ENCODE assay signal across 7 cellular contexts in genomic region chrX:154886069-154886788, GRCh38. TPM values are rescaled to one million over a fixed set of nuclear protein-coding genes. Genes with fewer than 3 reads are reported as not detected.
DNase-seq lines count a peak whose midpoint lies in the region; ATAC-seq lines count a peak whose summit lies in the region.
"Not testable (repeated sequence)": the region's sequence is repeated elsewhere in the genome, so short reads cannot be mapped to it uniquely, and the experiment has no call there.

Gene F8A1 (plus strand): TSS chrX:154886355. CDS start chrX:154886375, 20 bp downstream.

- POLR2A ChIA-PET in activated CD4-positive, alpha-beta T cell treated with anti-CD3 and anti-CD28 coated beads for 36 hours (lab: Charles Lee): not testable (repeated sequence)

- H3K27ac Mint-ChIP-seq in activated CD4-positive, alpha-beta T cell treated with anti-CD3 and anti-CD28 coated beads for 36 hours; activated naive CD4-positive, alpha-beta T cell treated with anti-CD3 and anti-CD28 coated beads, Interleukin-2, amount 10 ng/mL, durations not matched to agents 7 days and 5 days: not testable (repeated sequence)

- DNase-seq in activated CD4-positive, alpha-beta T cell treated with anti-CD3 and anti-CD28 coated beads for 36 hours: not testable (repeated sequence)
- DNase-seq in activated naive CD4-positive, alpha-beta T cell treated with anti-CD3 and anti-CD28 coated beads, Interleukin-2, amount 10 ng/mL, durations not matched to agents 7 days and 5 days: peak; percentile 64
- DNase-seq in left ventricle myocardium superior: peak; percentile 77
- DNase-seq in stimulated activated CD4-positive, alpha-beta T cell treated with anti-CD3 and anti-CD28 coated beads, Interleukin-12 subunit alpha, Interleukin-12 subunit beta, amount 100 ng/mL, for 4 hours: peak; percentile 42

- ATAC-seq in GM18873 (IDR thresholded peaks at IDR 0.05; ENCODE audit: low FRiP score, unreplicated experiment) (peak; percentile 49), HG02571 (IDR thresholded peaks at IDR 0.05; ENCODE audit: unreplicated experiment) (peak; percentile 74), HG03457 (IDR thresholded peaks at IDR 0.05; ENCODE audit: unreplicated experiment) (peak; percentile 63), left ventricle myocardium superior (peak; percentile 90)
- peak; percentile 66 for ATAC-seq in activated CD4-positive, alpha-beta T cell treated with anti-CD3 and anti-CD28 coated beads for 36 hours

- CTCF ChIA-PET in activated CD4-positive, alpha-beta T cell treated with anti-CD3 and anti-CD28 coated beads for 36 hours (lab: Charles Lee); activated naive CD4-positive, alpha-beta T cell treated with anti-CD3 and anti-CD28 coated beads, Interleukin-2, amount 10 ng/mL, durations not matched to agents 7 days and 5 days (lab: Charles Lee): not testable (repeated sequence)

- not testable (repeated sequence) for H3K4me3 Mint-ChIP-seq in activated CD4-positive, alpha-beta T cell treated with anti-CD3 and anti-CD28 coated beads for 36 hours; activated naive CD4-positive, alpha-beta T cell treated with anti-CD3 and anti-CD28 coated beads, Interleukin-2, amount 10 ng/mL, durations not matched to agents 7 days and 5 days

- not testable (repeated sequence) for H3K9me3 Mint-ChIP-seq in activated CD4-positive, alpha-beta T cell treated with anti-CD3 and anti-CD28 coated beads for 36 hours (ENCODE audit: low read depth); activated naive CD4-positive, alpha-beta T cell treated with anti-CD3 and anti-CD28 coated beads, Interleukin-2, amount 10 ng/mL, durations not matched to agents 7 days and 5 days

- not testable (repeated sequence) for H3K36me3 Mint-ChIP-seq in activated CD4-positive, alpha-beta T cell treated with anti-CD3 and anti-CD28 coated beads for 36 hours (ENCODE audit: low read depth); activated naive CD4-positive, alpha-beta T cell treated with anti-CD3 and anti-CD28 coated beads, Interleukin-2, amount 10 ng/mL, durations not matched to agents 7 days and 5 days

- H3K27me3 Mint-ChIP-seq in activated CD4-positive, alpha-beta T cell treated with anti-CD3 and anti-CD28 coated beads for 36 hours; activated naive CD4-positive, alpha-beta T cell treated with anti-CD3 and anti-CD28 coated beads, Interleukin-2, amount 10 ng/mL, durations not matched to agents 7 days and 5 days: not testable (repeated sequence)

- intact Hi-C loops in activated CD4-positive, alpha-beta T cell treated with anti-CD3 and anti-CD28 coated beads for 36 hours (cut with DNase I, micrococcal nuclease); left ventricle myocardium superior (cut with micrococcal nuclease): not testable (repeated sequence)

- not testable (repeated sequence) for H3K4me1 Mint-ChIP-seq in activated CD4-positive, alpha-beta T cell treated with anti-CD3 and anti-CD28 coated beads for 36 hours; activated naive CD4-positive, alpha-beta T cell treated with anti-CD3 and anti-CD28 coated beads, Interleukin-2, amount 10 ng/mL, durations not matched to agents 7 days and 5 days

RNA-seq across cellular contexts. Expression of gene F8A1, which starts in this region (rescaled TPM):
- total RNA-seq in activated CD4-positive, alpha-beta T cell treated with anti-CD3 and anti-CD28 coated beads for 36 hours: 10 to 100 TPM in 1 of 2 experiments, 1 to 10 TPM in 1; 7.9 to 11.5 TPM
- total RNA-seq in left ventricle myocardium superior: 30.6 TPM
